In the genomic region with DNA sequence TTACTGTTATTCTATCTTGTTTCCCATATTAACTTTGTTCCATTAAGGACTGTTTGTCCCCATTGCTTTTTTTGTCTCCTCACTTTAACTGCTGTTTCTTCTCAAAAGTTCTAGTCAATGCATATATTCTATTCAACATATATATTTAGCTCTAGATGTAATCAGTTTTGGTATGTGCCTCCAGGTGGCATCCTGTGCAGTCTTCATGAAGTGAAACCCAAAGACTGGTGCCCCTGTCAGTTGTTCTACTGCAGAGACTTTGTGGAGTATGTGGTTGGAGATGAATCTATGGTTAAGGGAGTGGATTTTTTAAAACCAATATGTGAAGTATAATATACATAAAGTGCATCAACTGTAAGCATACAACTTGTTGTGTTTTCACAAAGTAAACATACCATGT, we compare ENCODE assay signal across 37 cellular contexts. TPM values are rescaled to one million over a fixed set of nuclear protein-coding genes. Genes with fewer than 3 reads are reported as not detected.
"Had no signal": no experiment of that assay in that cellular context is flagged by ENCODE, and none has a peak within 500 bp of the region (broad histone marks: within the 10 kb centered on the region; RNA-seq: fewer than 3 reads in every experiment).

No MANE protein-coding gene starts in this region.

- H2AFZ ChIP-seq: PC-9 had no signal

- H3K27me3 ChIP-seq: MG63, SJCRH30 had no signal

- H3K4me1 ChIP-seq: SJCRH30 had no signal

- H3K9me2 ChIP-seq: SK-N-SH had no signal

- H3K36me3 ChIP-seq: MG63, SJCRH30 had no signal

- H3K4me3 ChIP-seq: MG63, PC-9, SJCRH30 had no signal

- H3K27ac ChIP-seq: KMS-11, PC-9, RWPE1, SJCRH30 had no signal

- H3K9me3 ChIP-seq: MG63, SJCRH30, SK-N-SH had no signal

- H3K4me2 ChIP-seq: KMS-11, PC-9, SK-N-SH had no signal

- H3K9ac ChIP-seq: KMS-11, SK-N-SH had no signal

- ATAC-seq: Panc1 had no signal

- DNase-seq: Karpas-422, MG63, NCI-H1048, NCI-H1092 treated with DMSO at 0.1 percent for 48 hours, NCI-H1105 treated with DMSO at 0.1 percent for 48 hours, NCI-H1417, NCI-H1436, NCI-H146, NCI-H1694, NCI-H187, NCI-H1930, NCI-H2029 treated with DMSO at 0.1 percent for 48 hours, NCI-H2081 treated with DMSO at 0.1 percent for 48 hours, NCI-H2107, NCI-H2171, NCI-H226, NCI-H446 treated with DMSO at 0.1 percent for 48 hours, NCI-H510A, NCI-H524, NCI-H526, NCI-H69, NCI-H748 treated with DMSO at 0.1 percent for 48 hours, NCI-H82, PC-9, Right ventricle myocardium superior, SIG-M5, SJCRH30, SK-N-SH, SW 1271, T-helper 1 cell had no signal

- H3K27ac Mint-ChIP-seq: T-helper 1 cell treated with Interleukin-12 subunit alpha and Interleukin-12 subunit beta and Interleukin-4 antibody, amounts not matched to agents 30 μg/mL and 1 μg/mL, for 36 hours had no signal

- H3K4me3 Mint-ChIP-seq: T-helper 1 cell treated with Interleukin-12 subunit alpha and Interleukin-12 subunit beta and Interleukin-4 antibody, amounts not matched to agents 30 μg/mL and 1 μg/mL, for 36 hours had no signal

RNA-seq across cellular contexts. Expression of a gene that starts 59.4 kb away (rescaled TPM):
- total RNA-seq: LHCN-M2, M059J, Right ventricle myocardium superior, SJCRH30, SK-MEL-5 had no signal
